Comparison of ENCODE assay signal across 12 cellular contexts in genomic region chr5:131595088-131596033, GRCh38. TPM values are rescaled to one million over a fixed set of nuclear protein-coding genes. Genes with fewer than 3 reads are reported as not detected.
DNase-seq lines count a peak whose midpoint lies in the region; ATAC-seq, FAIRE-seq and TF ChIP-seq lines count a peak whose summit lies in the region.
"Had no signal": no experiment of that assay in that cellular context is flagged by ENCODE, and none has a peak within 500 bp of the region (broad histone marks: within the 10 kb centered on the region; RNA-seq: fewer than 3 reads in every experiment).

No MANE protein-coding gene starts in this region.

- H3K36me3 Mint-ChIP-seq in activated CD8-positive, alpha-beta memory T cell treated with anti-CD3 and anti-CD28 coated beads, Interleukin-2, amount 10 ng/mL, durations not matched to agents 7 days and 5 days: peaks cover 20% of the 10 kb centered on the region
- H3K36me3 Mint-ChIP-seq in progenitor cell of endocrine pancreas (ENCODE audit: insufficient read depth): peaks cover 23% of the 10 kb centered on the region

- CTCF ChIA-PET in activated CD8-positive, alpha-beta memory T cell treated with anti-CD3 and anti-CD28 coated beads, Interleukin-2, amount 10 ng/mL, durations not matched to agents 7 days and 5 days (lab: Charles Lee): interaction anchor here (1.1 to 1.6 kb wide), 6 partner anchors 11 to 468 kb away, joined by 4 to 6 read pairs (median 4); no protein-coding TSS in a partner anchor

- no peaks in the 10 kb centered on the region for H3K27me3 Mint-ChIP-seq in activated CD8-positive, alpha-beta memory T cell treated with anti-CD3 and anti-CD28 coated beads, Interleukin-2, amount 10 ng/mL, durations not matched to agents 7 days and 5 days
- H3K27me3 Mint-ChIP-seq in progenitor cell of endocrine pancreas: no peaks in the 10 kb centered on the region

- H3K4me1 Mint-ChIP-seq in activated CD8-positive, alpha-beta memory T cell treated with anti-CD3 and anti-CD28 coated beads, Interleukin-2, amount 10 ng/mL, durations not matched to agents 7 days and 5 days: peaks cover 39% of the 10 kb centered on the region
- peaks cover 10% of the 10 kb centered on the region for H3K4me1 Mint-ChIP-seq in progenitor cell of endocrine pancreas (ENCODE audit: low read depth)

- peak overlapping the region; percentile 69 for H3K27ac Mint-ChIP-seq in activated CD8-positive, alpha-beta memory T cell treated with anti-CD3 and anti-CD28 coated beads, Interleukin-2, amount 10 ng/mL, durations not matched to agents 7 days and 5 days
- no peak overlapping the region for H3K27ac Mint-ChIP-seq in progenitor cell of endocrine pancreas

- no peak for DNase-seq in activated CD8-positive, alpha-beta memory T cell treated with anti-CD3 and anti-CD28 coated beads, Interleukin-2, amount 10 ng/mL, durations not matched to agents 7 days and 5 days
- no peak for DNase-seq in activated CD8-positive, alpha-beta memory T cell treated with anti-CD3 and anti-CD28 coated beads, Interleukin-2, amount 50 U/mL, for 48 hours
- DNase-seq in activated T-cell treated with anti-CD3 and anti-CD28 coated beads for 4 hours (peak; percentile 22), middle frontal gyrus (ENCODE audit: extremely low spot score, low spot score) (no peak), RCC 7860 (ENCODE audit: low spot score) (no peak), progenitor cell of endocrine pancreas (ENCODE audit: low spot score, unreplicated experiment) (no peak)
- DNase-seq in stimulated activated CD8-positive, alpha-beta memory T cell treated with anti-CD3 and anti-CD28 coated beads, Interleukin-4, amount 100 ng/mL, for 48 hours: peak; percentile 39
- DNase-seq: stimulated activated naive CD4-positive, alpha-beta T cell treated with Interleukin-2 at 50 U/mL for 16 hours had no signal

- no peak for TF ChIP-seq CTCF in progenitor cell of endocrine pancreas (IDR thresholded peaks at IDR 0.05; ENCODE audit: unreplicated experiment)

- no peaks in the 10 kb centered on the region for H3K9me3 Mint-ChIP-seq in activated CD8-positive, alpha-beta memory T cell treated with anti-CD3 and anti-CD28 coated beads, Interleukin-2, amount 10 ng/mL, durations not matched to agents 7 days and 5 days (ENCODE audit: low read depth)
- H3K9me3 Mint-ChIP-seq in progenitor cell of endocrine pancreas (ENCODE audit: low read depth): peaks cover 16% of the 10 kb centered on the region

- H3K4me3 Mint-ChIP-seq in activated CD8-positive, alpha-beta memory T cell treated with anti-CD3 and anti-CD28 coated beads, Interleukin-2, amount 10 ng/mL, durations not matched to agents 7 days and 5 days: peak overlapping the region; percentile 38
- H3K4me3 Mint-ChIP-seq in progenitor cell of endocrine pancreas (ENCODE audit: low read depth): no peak overlapping the region

- ATAC-seq in activated CD8-positive, alpha-beta memory T cell treated with anti-CD3 and anti-CD28 coated beads, Interleukin-2, amount 10 ng/mL, durations not matched to agents 7 days and 5 days: peak; percentile 92
- peak; percentile 66 for ATAC-seq in HG02884 (IDR thresholded peaks at IDR 0.05; ENCODE audit: unreplicated experiment)
- ATAC-seq: A549, K562 had no signal

- no peak for FAIRE-seq in RCC 7860 (lab: Jason Lieb, UNC)
- FAIRE-seq: A549, H54, K562 had no signal

RNA-seq across cellular contexts. Expression of gene RAPGEF6, which starts 39.7 kb away (rescaled TPM):
- 10 to 100 TPM; 31.3 to 35.2 TPM for total RNA-seq in activated CD8-positive, alpha-beta memory T cell treated with anti-CD3 and anti-CD28 coated beads, Interleukin-2, amount 10 ng/mL, durations not matched to agents 7 days and 5 days
- total RNA-seq in progenitor cell of endocrine pancreas: 28.4 and 29.1 TPM in 2 replicates

Comparison
In these comparisons a context has a peak if more than half of its experiments do, and no peak if none do; other contexts are left out.
1. DNase-seq: peak in activated T-cell treated with anti-CD3 and anti-CD28 coated beads for 4 hours (single experiment) and stimulated activated CD8-positive, alpha-beta memory T cell treated with anti-CD3 and anti-CD28 coated beads, Interleukin-4, amount 100 ng/mL, for 48 hours (single experiment); none in activated CD8-positive, alpha-beta memory T cell treated with anti-CD3 and anti-CD28 coated beads, Interleukin-2, amount 10 ng/mL, durations not matched to agents 7 days and 5 days (single experiment), activated CD8-positive, alpha-beta memory T cell treated with anti-CD3 and anti-CD28 coated beads, Interleukin-2, amount 50 U/mL, for 48 hours (single experiment), middle frontal gyrus (single experiment), RCC 7860 (single experiment) and progenitor cell of endocrine pancreas (single experiment).